ENCODE assay signal across 9 cellular contexts in the genomic region with DNA sequence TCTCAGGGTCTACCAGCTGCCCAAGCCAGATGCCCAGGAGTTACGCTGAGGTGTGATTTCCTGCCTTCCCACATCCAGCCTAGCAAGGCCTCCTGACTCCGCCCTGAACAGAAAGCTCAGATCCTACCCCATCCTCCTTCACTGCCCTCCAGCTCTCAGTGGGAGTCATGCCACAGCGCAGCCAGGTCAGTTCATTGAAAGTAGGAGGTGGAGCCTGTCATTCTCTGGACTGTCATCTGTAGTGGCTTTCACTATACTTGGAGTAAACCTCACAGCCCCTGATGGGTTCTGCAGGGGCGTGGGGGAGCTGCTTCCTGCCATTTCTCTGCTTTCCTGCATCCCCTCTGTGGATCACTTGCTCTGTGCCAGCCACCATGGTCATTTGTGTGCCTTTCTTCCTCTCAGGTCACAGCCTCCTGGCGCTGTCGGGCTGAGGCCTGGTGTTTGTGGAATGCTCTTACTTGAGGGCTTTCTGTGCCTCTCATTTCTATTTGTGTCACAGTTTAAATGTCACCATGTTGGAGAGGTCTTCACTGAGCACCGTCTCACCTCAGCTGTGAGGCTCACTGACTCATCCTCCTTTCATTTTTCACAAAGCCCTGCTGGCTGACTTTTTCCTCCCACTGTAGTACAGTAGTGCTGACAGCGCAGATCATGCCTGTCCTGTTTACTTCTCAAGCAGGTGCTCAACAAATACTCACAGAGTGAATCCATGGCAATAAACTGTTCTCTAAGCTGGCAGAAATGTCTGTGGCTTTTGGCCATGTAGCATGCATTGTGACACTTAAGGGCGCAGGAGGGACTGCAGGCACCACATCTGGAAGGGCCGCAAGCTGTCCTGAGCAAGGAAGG.
A peak's percentile ranks its signal among the peaks of the same experiment; 100 is the strongest.
DNase-seq lines count a peak whose midpoint lies in the region; ATAC-seq and TF ChIP-seq lines count a peak whose summit lies in the region.
"Had no signal": no experiment of that assay in that cellular context is flagged by ENCODE, and none has a peak within 500 bp of the region (broad histone marks: within the 10 kb centered on the region; RNA-seq: fewer than 3 reads in every experiment).

No MANE protein-coding gene starts in this region.

- no peaks in the 10 kb centered on the region for H3K9me3 ChIP-seq in CD4-positive, CD25-positive, alpha-beta regulatory T cell (ENCODE audit: control insufficient read depth in 2 of 2, low read length in 2 of 2)
- H3K9me3 ChIP-seq in left lung (no peaks in the 10 kb centered on the region), ascending aorta (no peaks in the 10 kb centered on the region)

- H3K4me1 Mint-ChIP-seq in CD4-positive, CD25-positive, alpha-beta regulatory T cell: peaks cover 0 to 20% (median 15%) of the 10 kb centered on the region in 4 donors
- peaks cover 11% of the 10 kb centered on the region for H3K4me1 Mint-ChIP-seq in activated naive CD8-positive, alpha-beta T cell (ENCODE audit: low read depth)

- H3K27me3 ChIP-seq in CD4-positive, CD25-positive, alpha-beta regulatory T cell (ENCODE audit: control insufficient read depth, insufficient read depth, low read length): no peaks in the 10 kb centered on the region
- H3K27me3 ChIP-seq in left lung (no peaks in the 10 kb centered on the region), ascending aorta (no peaks in the 10 kb centered on the region)

- peak overlapping the region; percentile 60 for H3K27ac ChIP-seq in CD4-positive, CD25-positive, alpha-beta regulatory T cell (ENCODE audit: insufficient read depth, low read length, poor library complexity, severe bottlenecking)
- no peak overlapping the region for H3K27ac ChIP-seq in left lung
- H3K27ac ChIP-seq in ascending aorta: no peak overlapping the region

- H3K4me3 Mint-ChIP-seq in CD4-positive, CD25-positive, alpha-beta regulatory T cell: peak overlapping the region; percentile 31 to 88 (median 72)
- peak overlapping the region; percentile 25 for H3K4me3 Mint-ChIP-seq in activated naive CD8-positive, alpha-beta T cell
- H3K4me3 Mint-ChIP-seq: HFFc6 had no signal

- H3K27ac Mint-ChIP-seq in CD4-positive, CD25-positive, alpha-beta regulatory T cell: peak overlapping the region; percentile 90 to 96 (median 92)
- H3K27ac Mint-ChIP-seq in activated naive CD8-positive, alpha-beta T cell: peak overlapping the region; percentile 78
- H3K27ac Mint-ChIP-seq: HFFc6 had no signal

- intact Hi-C loops in left lung (cut with DNase I): no loop called here
- intact Hi-C loops in ascending aorta (cut with DNase I): no loop called here

- H3K4me1 ChIP-seq in CD4-positive, CD25-positive, alpha-beta regulatory T cell (ENCODE audit: control insufficient read depth, insufficient read depth, low read length, poor library complexity, severe bottlenecking): peaks cover 16% of the 10 kb centered on the region
- H3K4me1 ChIP-seq in left lung (no peaks in the 10 kb centered on the region), ascending aorta (no peaks in the 10 kb centered on the region)

- H3K4me3 ChIP-seq in CD4-positive, CD25-positive, alpha-beta regulatory T cell (ENCODE audit: low read depth, low read length): peak overlapping the region; percentile 26
- H3K4me3 ChIP-seq in left lung (no peak overlapping the region), ascending aorta (no peak overlapping the region)

- TF ChIP-seq CTCF in left lung (IDR thresholded peaks at IDR 0.05): no peak
- TF ChIP-seq CTCF in ascending aorta (IDR thresholded peaks at IDR 0.05): no peak

- no peaks in the 10 kb centered on the region for H3K9me3 Mint-ChIP-seq in CD4-positive, CD25-positive, alpha-beta regulatory T cell
- H3K9me3 Mint-ChIP-seq in activated naive CD8-positive, alpha-beta T cell (ENCODE audit: low read depth): no peaks in the 10 kb centered on the region
- H3K9me3 Mint-ChIP-seq: HFFc6 had no signal

- no peaks in the 10 kb centered on the region for H3K36me3 ChIP-seq in CD4-positive, CD25-positive, alpha-beta regulatory T cell (ENCODE audit: control insufficient read depth, insufficient read depth, low read length)
- H3K36me3 ChIP-seq in left lung (peaks cover 0 to 32% of the 10 kb centered on the region in 2 donors), ascending aorta (peaks cover 3 to 11% of the 10 kb centered on the region in 2 donors)

- peak; percentile 84 to 90 for ATAC-seq in CD4-positive, CD25-positive, alpha-beta regulatory T cell (ENCODE audit: low read depth in 2 of 2)
- ATAC-seq in left lung: peak; percentile 27
- no peak for ATAC-seq in HG02571 (IDR thresholded peaks at IDR 0.05; ENCODE audit: unreplicated experiment)
- no peak for ATAC-seq in HG03469 (IDR thresholded peaks at IDR 0.05; ENCODE audit: unreplicated experiment)

- H3K36me3 Mint-ChIP-seq in CD4-positive, CD25-positive, alpha-beta regulatory T cell: peaks cover 38% of the 10 kb centered on the region
- peaks cover 20% of the 10 kb centered on the region for H3K36me3 Mint-ChIP-seq in activated naive CD8-positive, alpha-beta T cell

- peak in 2 of 3 donors; percentile 15 to 79 for DNase-seq in CD4-positive, CD25-positive, alpha-beta regulatory T cell
- DNase-seq in NCI-H2196 treated with DMSO at 0.1 percent for 48 hours (lab: John Stamatoyannopoulos, UW; ENCODE audit: unreplicated experiment) (peak; percentile 44), left lung (no peak), ascending aorta (ENCODE audit: low spot score in 2 of 2) (no peak), HUDEP-2 (lab: John Stamatoyannopoulos, UW; ENCODE audit: unreplicated experiment in 76 of 76) (no peak)
- DNase-seq: HFFc6 had no signal

- H3K27me3 Mint-ChIP-seq in CD4-positive, CD25-positive, alpha-beta regulatory T cell: no peaks in the 10 kb centered on the region
- H3K27me3 Mint-ChIP-seq in activated naive CD8-positive, alpha-beta T cell: no peaks in the 10 kb centered on the region

Comparison
In these comparisons a context has a peak if more than half of its experiments do, and no peak if none do; other contexts are left out.
1. ATAC-seq: peak in CD4-positive, CD25-positive, alpha-beta regulatory T cell (2 of 2) and left lung (single experiment); none in HG02571 (single experiment) and HG03469 (single experiment).
2. DNase-seq: peak in CD4-positive, CD25-positive, alpha-beta regulatory T cell (2 of 3) and NCI-H2196 treated with DMSO at 0.1 percent for 48 hours (single experiment); none in left lung (0 of 2), ascending aorta (0 of 2) and HUDEP-2 (0 of 76).